Comparison of ENCODE assay signal across 8 cellular contexts in the genomic region with DNA sequence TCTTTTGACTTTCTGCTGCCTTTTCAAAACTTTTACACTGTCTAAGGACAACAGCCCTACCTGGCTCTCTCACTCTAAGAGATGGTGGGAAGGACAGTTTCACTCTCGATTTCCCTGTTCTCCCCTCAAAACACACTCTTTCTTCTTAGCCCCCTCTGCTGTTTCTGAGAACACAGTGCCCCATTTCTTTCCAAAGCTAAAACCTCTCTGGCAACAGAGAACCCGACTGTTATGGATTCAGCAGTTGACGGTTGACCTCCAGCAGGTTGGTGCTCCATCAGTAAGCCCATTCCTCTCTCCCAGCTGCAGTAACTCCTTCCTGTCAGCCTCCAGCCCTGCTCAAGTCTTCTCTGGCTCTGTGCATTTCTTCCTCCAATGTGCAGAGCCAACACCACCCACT.
DNase-seq lines count a peak whose midpoint lies in the region; ATAC-seq, FAIRE-seq and TF ChIP-seq lines count a peak whose summit lies in the region.

No MANE protein-coding gene starts in this region.

- no peak for ATAC-seq in GM19328 (IDR thresholded peaks at IDR 0.05; ENCODE audit: unreplicated experiment)
- ATAC-seq in stimulated activated naive B cell treated with anti-CD40 and anti-IgM and Interleukin-4, amounts not matched to agents 10 μg/mL and 1 μg/mL and 100 μg/mL, for 72 hours (replicated peaks) = no peak

- no peak for TF ChIP-seq EP300 in SK-N-SH (IDR thresholded peaks at IDR 0.05; ENCODE audit: borderline replicate concordance in 1 of 2, low read depth in 1 of 2, low read length in 1 of 2)

- TF ChIP-seq CTCF in SK-N-SH (IDR thresholded peaks at IDR 0.05) = peak; percentile 53

- H3K9me3 ChIP-seq in SK-N-SH (no peaks in the 10 kb centered on the region), skeletal muscle satellite cell (replicated peaks; ENCODE audit: low read length) (no peaks in the 10 kb centered on the region)

- TF ChIP-seq RAD21 in SK-N-SH (IDR thresholded peaks at IDR 0.05; ENCODE audit: low read length) = peak; percentile 63

- peak; percentile 70 for FAIRE-seq in H54 (lab: Jason Lieb, UNC)

- H3K36me3 ChIP-seq in SK-N-SH (replicated peaks in 1 of 2; ENCODE audit: control insufficient read depth in 1 of 2, insufficient read depth in 2 of 2, low read length in 1 of 2) = no peaks in the 10 kb centered on the region
- H3K36me3 ChIP-seq in skeletal muscle satellite cell (ENCODE audit: insufficient read depth, low read length) = no peaks in the 10 kb centered on the region

- 88% methylated on average over 3 of the region's 3 CpGs for WGBS in SK-N-SH (ENCODE audit: low lambda C conversion rate)

- H3K9ac ChIP-seq in SK-N-SH (no peak overlapping the region), skeletal muscle satellite cell (ENCODE audit: low read depth, low read length) (peak overlapping the region; percentile 46)

- no peak for TF ChIP-seq POLR2A in H54 (IDR thresholded peaks at IDR 0.05; ENCODE audit: low read depth, low read length)

- H3K27me3 ChIP-seq in SK-N-SH (ENCODE audit: insufficient read depth) (no peaks in the 10 kb centered on the region), skeletal muscle satellite cell (ENCODE audit: control insufficient read depth, insufficient read depth, low read length) (no peaks in the 10 kb centered on the region)

- H3K9me3 Mint-ChIP-seq in stimulated activated naive B cell treated with anti-CD40 and anti-IgM and Interleukin-4, amounts not matched to agents 10 μg/mL and 1 μg/mL and 100 μg/mL, for 72 hours = no peaks in the 10 kb centered on the region

- H3K9me2 ChIP-seq in SK-N-SH = no peaks in the 10 kb centered on the region

- H2AFZ ChIP-seq in SK-N-SH (ENCODE audit: low read depth) = no peak overlapping the region

- H4K20me1 ChIP-seq in SK-N-SH (ENCODE audit: insufficient read depth) = no peaks in the 10 kb centered on the region

- H3F3A ChIP-seq in SK-N-SH (replicated peaks; ENCODE audit: insufficient read depth) = peaks cover 21% of the 10 kb centered on the region

- H3K27ac Mint-ChIP-seq in stimulated activated naive B cell treated with anti-CD40 and anti-IgM and Interleukin-4, amounts not matched to agents 10 μg/mL and 1 μg/mL and 100 μg/mL, for 72 hours = no peak overlapping the region

- H3K36me3 Mint-ChIP-seq in stimulated activated naive B cell treated with anti-CD40 and anti-IgM and Interleukin-4, amounts not matched to agents 10 μg/mL and 1 μg/mL and 100 μg/mL, for 72 hours = no peaks in the 10 kb centered on the region

- peaks cover 39 to 47% of the 10 kb centered on the region in 2 donors for H3K27me3 Mint-ChIP-seq in stimulated activated naive B cell treated with anti-CD40 and anti-IgM and Interleukin-4, amounts not matched to agents 10 μg/mL and 1 μg/mL and 100 μg/mL, for 72 hours

- no peak overlapping the region for H3K4me3 Mint-ChIP-seq in stimulated activated naive B cell treated with anti-CD40 and anti-IgM and Interleukin-4, amounts not matched to agents 10 μg/mL and 1 μg/mL and 100 μg/mL, for 72 hours

- H3K4me3 ChIP-seq in SK-N-SH (ENCODE audit: low read depth in 2 of 2, low read length in 1 of 2) (no peak overlapping the region), skeletal muscle satellite cell (ENCODE audit: low read length) (no peak overlapping the region)

- H3K27ac ChIP-seq in SK-N-SH (ENCODE audit: low read depth in 2 of 2, low read length in 1 of 2) = no peak overlapping the region

- no peaks in the 10 kb centered on the region for H3K79me2 ChIP-seq in SK-N-SH (ENCODE audit: insufficient read depth)

- H3K4me2 ChIP-seq in SK-N-SH (no peak overlapping the region), skeletal muscle satellite cell (ENCODE audit: low read length) (peak overlapping the region; percentile 58)

- POLR2A ChIA-PET in SK-N-SH (lab: Yijun Ruan, JAX) = no interaction called here

- H3K4me1 ChIP-seq in SK-N-SH (ENCODE audit: control insufficient read depth in 1 of 2, insufficient read depth in 2 of 2, low read depth in 1 of 2, low read length in 1 of 2) (peaks cover 9 to 17% of the 10 kb centered on the region in 2 experiments; a peak in 3 of 4 replicates), skeletal muscle satellite cell (ENCODE audit: control insufficient read depth, insufficient read depth, low read length) (peaks cover 68% of the 10 kb centered on the region)

- CTCF ChIA-PET in SK-N-SH (lab: Yijun Ruan, JAX) = interaction anchor here (0.6 to 11.4 kb wide), 8 partner anchors 11 to 298 kb away, joined by 3 to 889 read pairs (median 5); partner anchors contain the start of gene ARHGAP29

- peaks cover 3 to 6% of the 10 kb centered on the region in 2 donors for H3K4me1 Mint-ChIP-seq in stimulated activated naive B cell treated with anti-CD40 and anti-IgM and Interleukin-4, amounts not matched to agents 10 μg/mL and 1 μg/mL and 100 μg/mL, for 72 hours

- no peak for DNase-seq in H54 (ENCODE audit: insufficient read length, low spot score)
- DNase-seq in SK-N-SH = no peak
- DNase-seq in glomerular visceral epithelial cell (ENCODE audit: extremely low spot score) = peak; percentile 66
- no peak for DNase-seq in NCI-H1417 treated with DMSO at 0.1 percent for 48 hours (lab: John Stamatoyannopoulos, UW)
- DNase-seq in activated T-cell treated with anti-CD3 and anti-CD28 coated beads for 4 hours = no peak
- DNase-seq in stimulated activated naive B cell treated with anti-CD40 and anti-IgM and Interleukin-4, amounts not matched to agents 10 μg/mL and 1 μg/mL and 100 μg/mL, for 72 hours = no peak

TF ChIP-seq in SK-N-SH, 30 proteins besides CTCF, POLR2A, EP300 and RAD21:
- no peak for TF ChIP-seq JUND (IDR thresholded peaks at IDR 0.05)
- peak; percentile 65 for TF ChIP-seq SMC3 (IDR thresholded peaks at IDR 0.05; ENCODE audit: low read depth, low read length)
